In the genomic region with DNA sequence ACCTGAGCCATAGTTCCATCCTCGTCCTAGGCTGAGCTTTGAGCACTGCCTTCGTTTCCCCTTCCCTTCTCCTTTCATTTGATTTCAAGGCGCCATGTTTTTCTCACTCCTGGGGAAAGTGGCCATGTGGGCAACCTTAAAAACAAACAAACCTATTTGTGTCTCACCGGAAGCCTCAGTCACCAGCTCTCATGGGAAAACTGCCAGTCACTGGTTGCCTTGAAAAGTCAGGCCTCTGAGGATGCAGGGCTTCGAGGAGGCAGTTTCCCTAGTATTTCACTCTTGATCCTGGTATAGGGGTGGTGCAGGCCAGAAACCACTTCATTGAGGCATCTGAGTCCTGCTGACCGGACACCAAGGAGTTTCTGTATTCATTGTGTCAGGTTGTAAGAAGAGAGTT, we compare ENCODE assay signal across 1 cellular context.
TF ChIP-seq lines count a peak whose summit lies in the region.

No MANE protein-coding gene starts in this region.

TF ChIP-seq in K562, 482 proteins besides CTCF, POLR2A, EP300 and RAD21 (continued from another document):
- TF ChIP-seq, protein P1, sequence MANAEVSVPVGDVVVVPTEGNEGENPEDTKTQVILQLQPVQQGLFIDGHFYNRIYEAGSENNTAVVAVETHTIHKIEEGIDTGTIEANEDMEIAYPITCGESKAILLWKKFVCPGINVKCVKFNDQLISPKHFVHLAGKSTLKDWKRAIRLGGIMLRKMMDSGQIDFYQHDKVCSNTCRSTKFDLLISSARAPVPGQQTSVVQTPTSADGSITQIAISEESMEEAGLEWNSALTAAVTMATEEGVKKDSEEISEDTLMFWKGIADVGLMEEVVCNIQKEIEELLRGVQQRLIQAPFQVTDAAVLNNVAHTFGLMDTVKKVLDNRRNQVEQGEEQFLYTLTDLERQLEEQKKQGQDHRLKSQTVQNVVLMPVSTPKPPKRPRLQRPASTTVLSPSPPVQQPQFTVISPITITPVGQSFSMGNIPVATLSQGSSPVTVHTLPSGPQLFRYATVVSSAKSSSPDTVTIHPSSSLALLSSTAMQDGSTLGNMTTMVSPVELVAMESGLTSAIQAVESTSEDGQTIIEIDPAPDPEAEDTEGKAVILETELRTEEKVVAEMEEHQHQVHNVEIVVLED (CRISPR knock-in tag; IDR thresholded peaks at IDR 0.05) = no peak
- TF ChIP-seq, protein P2, sequence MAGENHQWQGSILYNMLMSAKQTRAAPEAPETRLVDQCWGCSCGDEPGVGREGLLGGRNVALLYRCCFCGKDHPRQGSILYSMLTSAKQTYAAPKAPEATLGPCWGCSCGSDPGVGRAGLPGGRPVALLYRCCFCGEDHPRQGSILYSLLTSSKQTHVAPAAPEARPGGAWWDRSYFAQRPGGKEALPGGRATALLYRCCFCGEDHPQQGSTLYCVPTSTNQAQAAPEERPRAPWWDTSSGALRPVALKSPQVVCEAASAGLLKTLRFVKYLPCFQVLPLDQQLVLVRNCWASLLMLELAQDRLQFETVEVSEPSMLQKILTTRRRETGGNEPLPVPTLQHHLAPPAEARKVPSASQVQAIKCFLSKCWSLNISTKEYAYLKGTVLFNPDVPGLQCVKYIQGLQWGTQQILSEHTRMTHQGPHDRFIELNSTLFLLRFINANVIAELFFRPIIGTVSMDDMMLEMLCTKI (IDR thresholded peaks at IDR 0.05; ENCODE audit: partially characterized antibody) = no peak
- TF ChIP-seq NRF1 (conservative IDR thresholded peaks at IDR 0.05 in 1 of 2, IDR thresholded peaks at IDR 0.05 in 1 of 2) = no peak
- TF ChIP-seq, protein P3, sequence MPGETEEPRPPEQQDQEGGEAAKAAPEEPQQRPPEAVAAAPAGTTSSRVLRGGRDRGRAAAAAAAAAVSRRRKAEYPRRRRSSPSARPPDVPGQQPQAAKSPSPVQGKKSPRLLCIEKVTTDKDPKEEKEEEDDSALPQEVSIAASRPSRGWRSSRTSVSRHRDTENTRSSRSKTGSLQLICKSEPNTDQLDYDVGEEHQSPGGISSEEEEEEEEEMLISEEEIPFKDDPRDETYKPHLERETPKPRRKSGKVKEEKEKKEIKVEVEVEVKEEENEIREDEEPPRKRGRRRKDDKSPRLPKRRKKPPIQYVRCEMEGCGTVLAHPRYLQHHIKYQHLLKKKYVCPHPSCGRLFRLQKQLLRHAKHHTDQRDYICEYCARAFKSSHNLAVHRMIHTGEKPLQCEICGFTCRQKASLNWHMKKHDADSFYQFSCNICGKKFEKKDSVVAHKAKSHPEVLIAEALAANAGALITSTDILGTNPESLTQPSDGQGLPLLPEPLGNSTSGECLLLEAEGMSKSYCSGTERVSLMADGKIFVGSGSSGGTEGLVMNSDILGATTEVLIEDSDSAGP (CRISPR knock-in tag; IDR thresholded peaks at IDR 0.05) = no peak
- TF ChIP-seq, protein P4, sequence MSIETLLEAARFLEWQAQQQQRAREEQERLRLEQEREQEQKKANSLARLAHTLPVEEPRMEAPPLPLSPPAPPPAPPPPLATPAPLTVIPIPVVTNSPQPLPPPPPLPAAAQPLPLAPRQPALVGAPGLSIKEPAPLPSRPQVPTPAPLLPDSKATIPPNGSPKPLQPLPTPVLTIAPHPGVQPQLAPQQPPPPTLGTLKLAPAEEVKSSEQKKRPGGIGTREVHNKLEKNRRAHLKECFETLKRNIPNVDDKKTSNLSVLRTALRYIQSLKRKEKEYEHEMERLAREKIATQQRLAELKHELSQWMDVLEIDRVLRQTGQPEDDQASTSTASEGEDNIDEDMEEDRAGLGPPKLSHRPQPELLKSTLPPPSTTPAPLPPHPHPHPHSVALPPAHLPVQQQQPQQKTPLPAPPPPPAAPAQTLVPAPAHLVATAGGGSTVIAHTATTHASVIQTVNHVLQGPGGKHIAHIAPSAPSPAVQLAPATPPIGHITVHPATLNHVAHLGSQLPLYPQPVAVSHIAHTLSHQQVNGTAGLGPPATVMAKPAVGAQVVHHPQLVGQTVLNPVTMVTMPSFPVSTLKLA (conservative IDR thresholded peaks at IDR 0.05) = no peak
